In the genomic region with DNA sequence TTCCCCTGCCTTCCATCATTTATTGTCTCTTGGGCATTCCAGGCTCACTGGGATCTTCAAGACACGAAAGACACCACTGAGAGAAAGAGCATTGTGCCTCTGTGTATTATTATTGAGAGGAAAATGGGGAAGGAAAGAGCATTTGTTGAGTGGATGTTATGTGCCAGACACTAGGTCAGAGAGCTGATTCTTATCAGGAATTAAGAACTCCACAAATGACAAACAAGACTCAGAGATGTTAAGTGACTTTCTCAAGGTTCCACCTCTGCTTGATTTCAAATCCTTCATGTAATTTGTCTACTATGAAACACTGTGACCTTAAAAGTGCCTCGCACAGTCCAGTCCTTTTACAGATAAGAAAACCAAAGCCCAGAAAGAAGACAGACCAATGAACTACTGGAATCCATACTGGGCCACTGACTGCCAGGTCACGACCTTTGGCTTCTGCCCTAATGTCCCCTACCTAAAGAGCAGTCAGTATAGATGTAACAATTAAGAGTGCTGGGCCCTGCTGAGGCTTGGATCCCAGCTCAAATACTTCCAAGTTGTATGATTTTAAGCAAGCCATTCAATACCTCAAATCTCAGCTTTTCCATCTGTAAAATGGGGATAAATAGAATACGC, we compare ENCODE assay signal across 10 cellular contexts. TPM values are rescaled to one million over a fixed set of nuclear protein-coding genes. Genes with fewer than 3 reads are reported as not detected.
A peak's percentile ranks its signal among the peaks of the same experiment; 100 is the strongest.
DNase-seq lines count a peak whose midpoint lies in the region; ATAC-seq lines count a peak whose summit lies in the region.
"Had no signal": no experiment of that assay in that cellular context is flagged by ENCODE, and none has a peak within 500 bp of the region (broad histone marks: within the 10 kb centered on the region; RNA-seq: fewer than 3 reads in every experiment).

No MANE protein-coding gene starts in this region.

- H3K27me3 Mint-ChIP-seq in stimulated activated naive CD8-positive, alpha-beta T cell treated with anti-CD3 and anti-CD28 coated beads, Interleukin-15, Interleukin-2, amounts not matched to agents 100 ng/mL and 50 ng/mL, for 24 hours: no peaks in the 10 kb centered on the region
- no peaks in the 10 kb centered on the region for H3K27me3 Mint-ChIP-seq in stimulated activated naive CD8-positive, alpha-beta T cell treated with anti-CD3 and anti-CD28 coated beads, Interleukin-15, amount 100 ng/mL, for 72 hours
- no peaks in the 10 kb centered on the region for H3K27me3 Mint-ChIP-seq in dendritic cell treated with granulocyte-macrophage colony-stimulating factor and Interleukin-4, amounts not matched to agents 40 ng/mL and 50 ng/mL, for 4 days
- H3K27me3 Mint-ChIP-seq in natural killer cell treated with Interleukin-12 subunit alpha and Interleukin-12 subunit beta and Interleukin-15 and Interleukin-18, amount 100 ng/mL, for 72 hours: peaks cover 0 to 4% of the 10 kb centered on the region in 2 donors

- ATAC-seq in stimulated activated naive CD8-positive, alpha-beta T cell treated with anti-CD3 and anti-CD28 coated beads, Interleukin-15, amount 100 ng/mL, for 72 hours: no peak
- no peak for ATAC-seq in natural killer cell treated with Interleukin-12 subunit alpha and Interleukin-12 subunit beta and Interleukin-15 and Interleukin-18, amount 100 ng/mL, for 72 hours
- no peak for ATAC-seq in HG02623 (IDR thresholded peaks at IDR 0.05; ENCODE audit: unreplicated experiment)
- ATAC-seq in HG03280 (IDR thresholded peaks at IDR 0.05; ENCODE audit: unreplicated experiment): no peak
- ATAC-seq: activated naive CD4-positive, alpha-beta T cell treated with anti-CD3 and anti-CD28 coated beads, Interleukin-2, amount 50 U/mL, for 72 hours had no signal

- peaks cover 97% of the 10 kb centered on the region for H3K4me1 Mint-ChIP-seq in stimulated activated naive CD8-positive, alpha-beta T cell treated with anti-CD3 and anti-CD28 coated beads, Interleukin-15, Interleukin-2, amounts not matched to agents 100 ng/mL and 50 ng/mL, for 24 hours (ENCODE audit: low read depth)
- peaks cover 96% of the 10 kb centered on the region for H3K4me1 Mint-ChIP-seq in stimulated activated naive CD8-positive, alpha-beta T cell treated with anti-CD3 and anti-CD28 coated beads, Interleukin-15, amount 100 ng/mL, for 72 hours
- peaks cover 88% of the 10 kb centered on the region for H3K4me1 Mint-ChIP-seq in dendritic cell treated with granulocyte-macrophage colony-stimulating factor and Interleukin-4, amounts not matched to agents 40 ng/mL and 50 ng/mL, for 4 days (ENCODE audit: low read depth)
- peaks cover 54 to 59% of the 10 kb centered on the region in 2 donors for H3K4me1 Mint-ChIP-seq in natural killer cell treated with Interleukin-12 subunit alpha and Interleukin-12 subunit beta and Interleukin-15 and Interleukin-18, amount 100 ng/mL, for 72 hours (ENCODE audit: low read depth in 2 of 2)

- peaks cover 11% of the 10 kb centered on the region for H3K36me3 Mint-ChIP-seq in stimulated activated naive CD8-positive, alpha-beta T cell treated with anti-CD3 and anti-CD28 coated beads, Interleukin-15, Interleukin-2, amounts not matched to agents 100 ng/mL and 50 ng/mL, for 24 hours (ENCODE audit: low read depth)
- no peaks in the 10 kb centered on the region for H3K36me3 Mint-ChIP-seq in dendritic cell treated with granulocyte-macrophage colony-stimulating factor and Interleukin-4, amounts not matched to agents 40 ng/mL and 50 ng/mL, for 4 days (ENCODE audit: low read depth)
- H3K36me3 Mint-ChIP-seq in natural killer cell treated with Interleukin-12 subunit alpha and Interleukin-12 subunit beta and Interleukin-15 and Interleukin-18, amount 100 ng/mL, for 72 hours: peaks cover 6% of the 10 kb centered on the region

- no peak overlapping the region for H3K4me3 Mint-ChIP-seq in stimulated activated naive CD8-positive, alpha-beta T cell treated with anti-CD3 and anti-CD28 coated beads, Interleukin-15, Interleukin-2, amounts not matched to agents 100 ng/mL and 50 ng/mL, for 24 hours
- H3K4me3 Mint-ChIP-seq in stimulated activated naive CD8-positive, alpha-beta T cell treated with anti-CD3 and anti-CD28 coated beads, Interleukin-15, amount 100 ng/mL, for 72 hours: no peak overlapping the region
- no peak overlapping the region for H3K4me3 Mint-ChIP-seq in dendritic cell treated with granulocyte-macrophage colony-stimulating factor and Interleukin-4, amounts not matched to agents 40 ng/mL and 50 ng/mL, for 4 days
- H3K4me3 Mint-ChIP-seq in natural killer cell treated with Interleukin-12 subunit alpha and Interleukin-12 subunit beta and Interleukin-15 and Interleukin-18, amount 100 ng/mL, for 72 hours: peak overlapping the region; percentile 19

- intact Hi-C loops in dendritic cell treated with granulocyte-macrophage colony-stimulating factor and Interleukin-4, amounts not matched to agents 40 ng/mL and 50 ng/mL, for 4 days (cut with micrococcal nuclease): no loop called here

- DNase-seq in stimulated activated naive CD8-positive, alpha-beta T cell treated with anti-CD3 and anti-CD28 coated beads, Interleukin-15, amount 100 ng/mL, for 72 hours: no peak
- DNase-seq in natural killer cell treated with Interleukin-12 subunit alpha and Interleukin-12 subunit beta and Interleukin-15 and Interleukin-18, amount 100 ng/mL, for 72 hours (ENCODE audit: low spot score): no peak
- DNase-seq in SW480 (ENCODE audit: low spot score) (no peak), COLO668 (lab: John Stamatoyannopoulos, UW; ENCODE audit: unreplicated experiment) (no peak)
- DNase-seq: NCI-H226 had no signal

- H3K27ac Mint-ChIP-seq in stimulated activated naive CD8-positive, alpha-beta T cell treated with anti-CD3 and anti-CD28 coated beads, Interleukin-15, Interleukin-2, amounts not matched to agents 100 ng/mL and 50 ng/mL, for 24 hours: peak overlapping the region; percentile 58
- no peak overlapping the region for H3K27ac Mint-ChIP-seq in stimulated activated naive CD8-positive, alpha-beta T cell treated with anti-CD3 and anti-CD28 coated beads, Interleukin-15, amount 100 ng/mL, for 72 hours
- H3K27ac Mint-ChIP-seq in dendritic cell treated with granulocyte-macrophage colony-stimulating factor and Interleukin-4, amounts not matched to agents 40 ng/mL and 50 ng/mL, for 4 days: peak overlapping the region; percentile 77
- H3K27ac Mint-ChIP-seq in natural killer cell treated with Interleukin-12 subunit alpha and Interleukin-12 subunit beta and Interleukin-15 and Interleukin-18, amount 100 ng/mL, for 72 hours: peak overlapping the region; percentile 41 to 66
- H3K27ac Mint-ChIP-seq: activated naive CD4-positive, alpha-beta T cell treated with anti-CD3 and anti-CD28 coated beads, Interleukin-2, amount 50 U/mL, for 72 hours had no signal

- H3K9me3 Mint-ChIP-seq in stimulated activated naive CD8-positive, alpha-beta T cell treated with anti-CD3 and anti-CD28 coated beads, Interleukin-15, Interleukin-2, amounts not matched to agents 100 ng/mL and 50 ng/mL, for 24 hours: no peaks in the 10 kb centered on the region
- no peaks in the 10 kb centered on the region for H3K9me3 Mint-ChIP-seq in stimulated activated naive CD8-positive, alpha-beta T cell treated with anti-CD3 and anti-CD28 coated beads, Interleukin-15, amount 100 ng/mL, for 72 hours
- H3K9me3 Mint-ChIP-seq in dendritic cell treated with granulocyte-macrophage colony-stimulating factor and Interleukin-4, amounts not matched to agents 40 ng/mL and 50 ng/mL, for 4 days: no peaks in the 10 kb centered on the region
- H3K9me3 Mint-ChIP-seq in natural killer cell treated with Interleukin-12 subunit alpha and Interleukin-12 subunit beta and Interleukin-15 and Interleukin-18, amount 100 ng/mL, for 72 hours: peaks cover 5% of the 10 kb centered on the region

RNA-seq across cellular contexts. Expression of gene KLF7, which starts 11.1 kb away (rescaled TPM):
- total RNA-seq in natural killer cell treated with Interleukin-12 subunit alpha and Interleukin-12 subunit beta and Interleukin-15 and Interleukin-18, amount 100 ng/mL, for 72 hours: 10 to 100 TPM; 13.3 to 49.1 TPM

Comparison
In these comparisons a context has a peak if more than half of its experiments do, and no peak if none do; other contexts are left out.
1. H3K27ac Mint-ChIP-seq: peak in stimulated activated naive CD8-positive, alpha-beta T cell treated with anti-CD3 and anti-CD28 coated beads, Interleukin-15, Interleukin-2, amounts not matched to agents 100 ng/mL and 50 ng/mL, for 24 hours (single experiment), dendritic cell treated with granulocyte-macrophage colony-stimulating factor and Interleukin-4, amounts not matched to agents 40 ng/mL and 50 ng/mL, for 4 days (single experiment) and natural killer cell treated with Interleukin-12 subunit alpha and Interleukin-12 subunit beta and Interleukin-15 and Interleukin-18, amount 100 ng/mL, for 72 hours (2 of 2); none in stimulated activated naive CD8-positive, alpha-beta T cell treated with anti-CD3 and anti-CD28 coated beads, Interleukin-15, amount 100 ng/mL, for 72 hours (0 of 2).